ENCODE assay signal across 8 cellular contexts in genomic region chrX:154444001-154444754, GRCh38. TPM values are rescaled to one million over a fixed set of nuclear protein-coding genes. Genes with fewer than 3 reads are reported as not detected.
DNase-seq lines count a peak whose midpoint lies in the region; ATAC-seq, FAIRE-seq and TF ChIP-seq lines count a peak whose summit lies in the region.

TSS of gene FAM50A (plus strand) at chrX:154444141. CDS start at chrX:154444236, 95 bp downstream.

- POLR2A ChIA-PET in K562 (lab: Yijun Ruan, JAX), result interaction anchor here (0.7 to 1.7 kb wide), 5 partner anchors 14 to 83 kb away, joined by 3 to 10 read pairs (median 4); partner anchors contain the start of genes DNASE1L1, PLXNA3, RPL10 and SLC10A3

- 0% methylated on average over 4 to 16 of the region's 92 CpGs for WGBS in GM23248 (ENCODE audit: low coverage in 1 of 2, low lambda C conversion rate in 2 of 2, missing lambda C conversion rate in 2 of 2), 2 experiments
- 0% methylated on average over 5 of the region's 92 CpGs for WGBS in K562 (ENCODE audit: insufficient coverage, low coverage, missing lambda C conversion rate)
- WGBS in iPS DF 6.9 (ENCODE audit: insufficient coverage, insufficient read length), result no CpG with 5 or more reads among the region's 92 CpGs

- peaks cover 67% of the 10 kb centered on the region for H3K79me2 ChIP-seq in GM23248 (ENCODE audit: insufficient read depth)
- peaks cover 18% of the 10 kb centered on the region for H3K79me2 ChIP-seq in K562 (ENCODE audit: control insufficient read depth, insufficient read depth, low read length)

- no peaks in the 10 kb centered on the region for H3K36me3 ChIP-seq in GM23248 (ENCODE audit: low read depth)
- peaks cover 66% of the 10 kb centered on the region; the same call in 2 of the 3 replicates for H3K36me3 ChIP-seq in K562 (ENCODE audit: control insufficient read depth, insufficient read depth, low read length)
- peaks cover 28% of the 10 kb centered on the region for H3K36me3 ChIP-seq in iPS DF 6.9 (ENCODE audit: control insufficient read depth, insufficient read depth, low read length)
- H3K36me3 ChIP-seq in gastrocnemius medialis, result peaks cover 0 to 21% of the 10 kb centered on the region in 2 donors

- TF ChIP-seq CTCF in K562 (IDR thresholded peaks at IDR 0.05 in 2 of 3, conservative IDR thresholded peaks at IDR 0.05 in 1 of 3; ENCODE audit: insufficient read depth in 2 of 3, low read depth in 1 of 3, low read length in 3 of 3) (no peak), gastrocnemius medialis (IDR thresholded peaks at IDR 0.05 in 4 of 5, conservative IDR thresholded peaks at IDR 0.05 in 1 of 5) (no peak)

- H3K27me3 ChIP-seq in GM23248 (replicated peaks; ENCODE audit: insufficient read depth), result no peaks in the 10 kb centered on the region
- H3K27me3 ChIP-seq in K562 (ENCODE audit: control insufficient read depth in 2 of 2, insufficient read depth in 2 of 2, low read length in 2 of 2), result no peaks in the 10 kb centered on the region
- no peaks in the 10 kb centered on the region for H3K27me3 ChIP-seq in iPS DF 6.9 (ENCODE audit: control insufficient read depth, insufficient read depth, low read length)
- no peaks in the 10 kb centered on the region for H3K27me3 ChIP-seq in gastrocnemius medialis

- H3K4me2 ChIP-seq in GM23248 (ENCODE audit: unreplicated experiment) (peak within 1 kb of the TSS; percentile 76), K562 (ENCODE audit: insufficient read depth, low read length) (peak within 1 kb of the TSS; percentile 78)

- H3K9ac ChIP-seq in GM23248 (peak within 1 kb of the TSS; percentile 87), K562 (ENCODE audit: insufficient read depth in 1 of 2, low read depth in 2 of 2, low read length in 2 of 2) (peak within 1 kb of the TSS; percentile 89 to 97)

- TF ChIP-seq POLR2A in K562 (conservative IDR thresholded peaks at IDR 0.05), result no peak
- peak; percentile 80 to 88 for TF ChIP-seq POLR2A in gastrocnemius medialis (IDR thresholded peaks at IDR 0.05)

- TF ChIP-seq EP300 in K562 (IDR thresholded peaks at IDR 0.05; ENCODE audit: low read length), result no peak

- H4K20me1 ChIP-seq in GM23248 (ENCODE audit: insufficient read depth) (no peaks in the 10 kb centered on the region), K562 (replicated peaks; ENCODE audit: control insufficient read depth, insufficient read depth, low read length) (no peaks in the 10 kb centered on the region)

- CTCF ChIA-PET in K562 (lab: Yijun Ruan, JAX; ENCODE audit: low intra/inter-chr PET ratio), result no interaction called here

- DNase-seq in ELR (ENCODE audit: low read depth) (peak; percentile 73), GM23248 (peak; percentile 87), M059J (ENCODE audit: low read depth) (peak; percentile 74), T-helper 9 cell (peak; percentile 62), K562 (ENCODE audit: extremely low read depth in 1 of 4, low spot score in 3 of 4) (peak; percentile 85 to 88 (median 86)), iPS DF 6.9 (ENCODE audit: low read depth, low spot score) (no peak), gastrocnemius medialis (peak; percentile 72 to 78), cortex of kidney (lab: John Stamatoyannopoulos, UW) (no peak)

- H3K9me2 ChIP-seq in GM23248 (ENCODE audit: insufficient read depth), result no peaks in the 10 kb centered on the region

- TF ChIP-seq RAD21 in K562 (CRISPR knock-in tag; conservative IDR thresholded peaks at IDR 0.05 in 1 of 2, IDR thresholded peaks at IDR 0.05 in 1 of 2), result no peak

- BruUV-seq in K562 (replicated peaks; lab: Mats Ljungman, UMichigan), result no TSS peak

- H3K9me1 ChIP-seq in K562 (ENCODE audit: control insufficient read depth, insufficient read depth, low read length), result no peaks in the 10 kb centered on the region

- intact Hi-C loops in K562 (cut with micrococcal nuclease), result no loop called here
- intact Hi-C loops in gastrocnemius medialis (cut with DNase I; ENCODE audit: low total_unique reads), result loop anchor here (1.0 kb wide), 1 partner anchor 34 kb away; no protein-coding TSS in a partner anchor

- H3K4me3 ChIP-seq in GM23248, result peak within 1 kb of the TSS; percentile 72
- H3K4me3 ChIP-seq in K562, result peak within 1 kb of the TSS; percentile 76
- H3K4me3 ChIP-seq in iPS DF 6.9 (ENCODE audit: low read length), result peak within 1 kb of the TSS; percentile 55; the same call in 1 of the 2 replicates
- H3K4me3 ChIP-seq in gastrocnemius medialis, result peak within 1 kb of the TSS; percentile 58 to 64 (median 62)

- in situ Hi-C loops in GM23248 (cut with MboI), result no loop called here
- in situ Hi-C loops in K562 (cut with MboI), result no loop called here
- in situ Hi-C loops in gastrocnemius medialis (cut with MboI; ENCODE audit: low sequenced_read_pairs in 4 of 4), result no loop called here

- ATAC-seq in K562, result peak; percentile 94
- ATAC-seq in gastrocnemius medialis, result peak; percentile 91 to 92

- H3K9me3 ChIP-seq in GM23248 (ENCODE audit: low read depth), result no peaks in the 10 kb centered on the region
- no peaks in the 10 kb centered on the region for H3K9me3 ChIP-seq in K562 (replicated peaks; ENCODE audit: control insufficient read depth, insufficient read depth, low read depth, low read length)
- H3K9me3 ChIP-seq in iPS DF 6.9 (ENCODE audit: control insufficient read depth, insufficient read depth, low read length), result no peaks in the 10 kb centered on the region
- no peaks in the 10 kb centered on the region for H3K9me3 ChIP-seq in gastrocnemius medialis

- no peak for FAIRE-seq in K562 (lab: Jason Lieb, UNC)

- peaks cover 5% of the 10 kb centered on the region; the same call in 1 of the 2 replicates for H3K4me1 ChIP-seq in GM23248 (ENCODE audit: insufficient read depth)
- peaks cover 9 to 36% of the 10 kb centered on the region in 2 experiments; a peak in 4 of 5 replicates for H3K4me1 ChIP-seq in K562 (replicated peaks in 1 of 2; ENCODE audit: control insufficient read depth in 2 of 2, insufficient read depth in 2 of 2, low read length in 2 of 2)
- H3K4me1 ChIP-seq in iPS DF 6.9 (ENCODE audit: control insufficient read depth, insufficient read depth, low read length), result peaks cover 2% of the 10 kb centered on the region; the same call in 1 of the 2 replicates
- H3K4me1 ChIP-seq in gastrocnemius medialis, result peaks cover 4 to 8% of the 10 kb centered on the region in 2 donors

- H3K27ac ChIP-seq in GM23248, result peak within 1 kb of the TSS; percentile 90
- H3K27ac ChIP-seq in K562 (ENCODE audit: extremely low read depth, low read depth, low read length), result peak within 1 kb of the TSS; percentile 80
- no peak within 1 kb of the TSS for H3K27ac ChIP-seq in iPS DF 6.9 (ENCODE audit: low read length)
- peak within 1 kb of the TSS; percentile 84 to 94 (median 91) for H3K27ac ChIP-seq in gastrocnemius medialis

- no peak within 1 kb of the TSS for H2AFZ ChIP-seq in GM23248
- H2AFZ ChIP-seq in K562 (ENCODE audit: low read depth, low read length), result peak within 1 kb of the TSS; percentile 77; the same call in 1 of the 2 replicates

- H3F3A ChIP-seq in GM23248 (ENCODE audit: insufficient read depth), result no peaks in the 10 kb centered on the region; the same call in 1 of the 2 replicates

TF ChIP-seq in K562, 482 proteins besides CTCF, POLR2A, EP300 and RAD21 (continues in another document):
- TF ChIP-seq ZNF507 (tag; conservative IDR thresholded peaks at IDR 0.05), result no peak
- no peak for TF ChIP-seq CREB3 (tag; conservative IDR thresholded peaks at IDR 0.05; ENCODE audit: low read depth)
- TF ChIP-seq PML (IDR thresholded peaks at IDR 0.05; ENCODE audit: low read length), result no peak
- no peak for TF ChIP-seq ZNF197 (CRISPR knock-in tag; IDR thresholded peaks at IDR 0.05; ENCODE audit: low read depth)
- TF ChIP-seq ZFPM2 (CRISPR knock-in tag; IDR thresholded peaks at IDR 0.05), result no peak
- TF ChIP-seq TEAD2 (tag; IDR thresholded peaks at IDR 0.05), result no peak
- TF ChIP-seq KAT2B (IDR thresholded peaks at IDR 0.05; ENCODE audit: low read depth, low read length), result no peak

RNA-seq across cellular contexts. Expression of gene FAM50A, which starts in this region (rescaled TPM):
- 52.5 and 54.7 TPM in 2 replicates for total RNA-seq in GM23248 (2014; rRNA removed; shearing (Covaris generic))
- polyA plus RNA-seq in GM23248 (2016; fragmentation: Nextera tagmentation; extraction: Ambion mirVana) (122 and 125 TPM in 2 replicates), K562 (2011; rRNA removed) (73.7 and 76.9 TPM in 2 replicates), K562 (2014; fragmentation: Illumina TruSeq; extraction: Trizol) (73.3 and 77.1 TPM in 2 replicates), K562 (2014; fragmentation: Nextera tagmentation; extraction: Ambion mirVana) (1 to 10 TPM; 4.4 to 5.5 TPM), K562 (2014; rRNA removed) (105 and 114 TPM in 2 replicates)
- 99.6 and 139 TPM in 2 replicates for total RNA-seq in M059J (2014; rRNA removed; shearing (Covaris generic))
- total RNA-seq in K562 (2011; cell fraction: chromatin; rRNA removed; ENCODE audit: low replicate concordance), result 162 and 289 TPM in 2 replicates
- total RNA-seq in K562 (2011; cell fraction: nucleolus; rRNA removed), result 167 and 169 TPM in 2 replicates
- total RNA-seq in K562 (2011; cell fraction: nucleoplasm; rRNA removed), result 104 and 137 TPM in 2 replicates
- total RNA-seq in K562 (2014; rRNA removed) (73.7 and 74.9 TPM in 2 replicates), K562 (2014; rRNA removed; fragmentation: Illumina TruSeq; extraction: Trizol) (41.6 and 52.9 TPM in 2 replicates), K562 (2015; rRNA removed; fragmentation: Illumina TruSeq; extraction: Trizol) (65.7 and 67.3 TPM in 2 replicates), K562 (2021) (56.6 and 65.2 TPM in 2 replicates), gastrocnemius medialis (10 to 100 TPM; 30.9 to 55.4 (median 45.3) TPM)
- 52.3 and 53.9 TPM in 2 replicates for polyA plus RNA-seq in K562 (2011; cell fraction: cytosol; rRNA removed)
- polyA plus RNA-seq in K562 (2011; cell fraction: nucleus; rRNA removed), result 286 and 308 TPM in 2 replicates
- polyA plus RNA-seq in K562 (2012), result 104 and 163 TPM in 2 replicates
- polyA minus RNA-seq in K562 (2011; rRNA and poly(A)+ RNA removed), result 62.0 and 76.8 TPM in 2 replicates
- polyA minus RNA-seq in K562 (2011; cell fraction: cytosol; rRNA and poly(A)+ RNA removed), result 30.5 and 38.8 TPM in 2 replicates
- polyA minus RNA-seq in K562 (2011; cell fraction: nucleus; rRNA and poly(A)+ RNA removed), result 61.1 and 94.3 TPM in 2 replicates

Comparison
In these comparisons a context has a peak if more than half of its experiments do, and no peak if none do; other contexts are left out.
1. DNase-seq: peak in ELR (single experiment), GM23248 (single experiment), M059J (single experiment), T-helper 9 cell (single experiment), K562 (4 of 4) and gastrocnemius medialis (2 of 2); none in iPS DF 6.9 (single experiment) and cortex of kidney (single experiment).
2. Peak in every context shown above with its lines, with median percentiles within 50 percentile points of each other: H3K4me3 ChIP-seq.